ENCODE assay signal across 1 cellular context in the genomic region with DNA sequence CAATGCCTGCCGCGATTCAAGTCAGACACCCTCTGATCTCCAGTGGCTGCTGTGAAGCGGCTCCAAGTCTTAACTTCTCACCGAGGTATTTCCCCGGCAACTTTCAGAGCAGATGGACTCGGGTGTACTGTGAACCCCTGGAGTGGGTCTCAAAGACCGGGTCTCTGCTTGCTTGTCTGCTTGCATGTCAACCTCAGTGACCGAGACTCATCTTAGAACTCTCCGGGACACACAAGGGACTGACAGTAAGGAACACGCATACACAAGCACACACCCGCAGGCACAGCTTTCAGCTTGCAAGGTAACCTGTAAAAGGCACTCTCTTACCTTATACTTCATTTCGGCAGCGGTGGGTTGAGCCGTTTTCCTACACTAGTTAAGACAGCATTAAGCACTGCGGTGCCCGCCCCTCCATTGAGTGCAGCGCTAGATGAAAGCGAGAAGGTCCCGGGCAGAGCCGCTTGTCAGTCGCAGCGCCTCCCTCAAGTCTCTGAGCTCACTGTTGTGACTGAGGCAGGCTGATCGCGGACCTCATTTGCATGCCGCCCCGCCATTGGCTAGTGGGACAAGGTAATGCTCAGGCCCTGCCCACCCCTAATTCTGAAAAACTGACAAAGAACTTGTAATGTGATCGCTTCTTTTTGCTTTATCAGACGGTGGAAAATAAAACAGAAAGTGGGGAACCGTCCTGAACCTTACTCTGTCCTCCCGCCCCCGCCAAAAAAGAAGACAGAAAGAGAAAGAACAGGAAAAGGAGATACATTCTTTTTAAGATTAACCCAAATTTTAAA.
A peak's percentile ranks its signal among the peaks of the same experiment; 100 is the strongest.
TF ChIP-seq lines count a peak whose summit lies in the region.

A gene with protein sequence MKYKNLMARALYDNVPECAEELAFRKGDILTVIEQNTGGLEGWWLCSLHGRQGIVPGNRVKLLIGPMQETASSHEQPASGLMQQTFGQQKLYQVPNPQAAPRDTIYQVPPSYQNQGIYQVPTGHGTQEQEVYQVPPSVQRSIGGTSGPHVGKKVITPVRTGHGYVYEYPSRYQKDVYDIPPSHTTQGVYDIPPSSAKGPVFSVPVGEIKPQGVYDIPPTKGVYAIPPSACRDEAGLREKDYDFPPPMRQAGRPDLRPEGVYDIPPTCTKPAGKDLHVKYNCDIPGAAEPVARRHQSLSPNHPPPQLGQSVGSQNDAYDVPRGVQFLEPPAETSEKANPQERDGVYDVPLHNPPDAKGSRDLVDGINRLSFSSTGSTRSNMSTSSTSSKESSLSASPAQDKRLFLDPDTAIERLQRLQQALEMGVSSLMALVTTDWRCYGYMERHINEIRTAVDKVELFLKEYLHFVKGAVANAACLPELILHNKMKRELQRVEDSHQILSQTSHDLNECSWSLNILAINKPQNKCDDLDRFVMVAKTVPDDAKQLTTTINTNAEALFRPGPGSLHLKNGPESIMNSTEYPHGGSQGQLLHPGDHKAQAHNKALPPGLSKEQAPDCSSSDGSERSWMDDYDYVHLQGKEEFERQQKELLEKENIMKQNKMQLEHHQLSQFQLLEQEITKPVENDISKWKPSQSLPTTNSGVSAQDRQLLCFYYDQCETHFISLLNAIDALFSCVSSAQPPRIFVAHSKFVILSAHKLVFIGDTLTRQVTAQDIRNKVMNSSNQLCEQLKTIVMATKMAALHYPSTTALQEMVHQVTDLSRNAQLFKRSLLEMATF (minus strand): TSS at position 492 of the 791 bp plus-strand sequence. CDS start 153 bp downstream, at position 339.

TF ChIP-seq in HepG2, 621 proteins besides CTCF, POLR2A, EP300 and RAD21 (continued from another document and continues in another):
- TF ChIP-seq, protein P1, sequence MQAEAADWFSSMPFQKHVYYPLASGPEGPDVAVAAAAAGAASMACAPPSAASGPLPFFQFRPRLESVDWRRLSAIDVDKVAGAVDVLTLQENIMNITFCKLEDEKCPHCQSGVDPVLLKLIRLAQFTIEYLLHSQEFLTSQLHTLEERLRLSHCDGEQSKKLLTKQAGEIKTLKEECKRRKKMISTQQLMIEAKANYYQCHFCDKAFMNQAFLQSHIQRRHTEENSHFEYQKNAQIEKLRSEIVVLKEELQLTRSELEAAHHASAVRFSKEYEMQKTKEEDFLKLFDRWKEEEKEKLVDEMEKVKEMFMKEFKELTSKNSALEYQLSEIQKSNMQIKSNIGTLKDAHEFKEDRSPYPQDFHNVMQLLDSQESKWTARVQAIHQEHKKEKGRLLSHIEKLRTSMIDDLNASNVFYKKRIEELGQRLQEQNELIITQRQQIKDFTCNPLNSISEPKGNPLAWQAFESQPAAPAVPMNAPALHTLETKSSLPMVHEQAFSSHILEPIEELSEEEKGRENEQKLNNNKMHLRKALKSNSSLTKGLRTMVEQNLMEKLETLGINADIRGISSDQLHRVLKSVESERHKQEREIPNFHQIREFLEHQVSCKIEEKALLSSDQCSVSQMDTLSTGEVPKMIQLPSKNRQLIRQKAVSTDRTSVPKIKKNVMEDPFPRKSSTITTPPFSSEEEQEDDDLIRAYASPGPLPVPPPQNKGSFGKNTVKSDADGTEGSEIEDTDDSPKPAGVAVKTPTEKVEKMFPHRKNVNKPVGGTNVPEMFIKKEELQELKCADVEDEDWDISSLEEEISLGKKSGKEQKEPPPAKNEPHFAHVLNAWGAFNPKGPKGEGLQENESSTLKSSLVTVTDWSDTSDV (CRISPR knock-in tag; IDR thresholded peaks at IDR 0.05) = no peak
- TF ChIP-seq, protein P2, sequence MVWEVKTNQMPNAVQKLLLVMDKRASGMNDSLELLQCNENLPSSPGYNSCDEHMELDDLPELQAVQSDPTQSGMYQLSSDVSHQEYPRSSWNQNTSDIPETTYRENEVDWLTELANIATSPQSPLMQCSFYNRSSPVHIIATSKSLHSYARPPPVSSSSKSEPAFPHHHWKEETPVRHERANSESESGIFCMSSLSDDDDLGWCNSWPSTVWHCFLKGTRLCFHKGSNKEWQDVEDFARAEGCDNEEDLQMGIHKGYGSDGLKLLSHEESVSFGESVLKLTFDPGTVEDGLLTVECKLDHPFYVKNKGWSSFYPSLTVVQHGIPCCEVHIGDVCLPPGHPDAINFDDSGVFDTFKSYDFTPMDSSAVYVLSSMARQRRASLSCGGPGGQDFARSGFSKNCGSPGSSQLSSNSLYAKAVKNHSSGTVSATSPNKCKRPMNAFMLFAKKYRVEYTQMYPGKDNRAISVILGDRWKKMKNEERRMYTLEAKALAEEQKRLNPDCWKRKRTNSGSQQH (CRISPR knock-in tag; IDR thresholded peaks at IDR 0.05; ENCODE audit: low read depth) = peak; percentile 96; the same call in 1 of the 2 replicates
- TF ChIP-seq STAG1 (CRISPR knock-in tag; IDR thresholded peaks at IDR 0.05) (peak; percentile 59), ZNF343 (CRISPR knock-in tag; IDR thresholded peaks at IDR 0.05) (no peak), ZNF431 (CRISPR knock-in tag; IDR thresholded peaks at IDR 0.05; ENCODE audit: borderline replicate concordance, low read depth) (peak; percentile 33; the same call in 1 of the 2 replicates), ZSCAN30 (CRISPR knock-in tag; IDR thresholded peaks at IDR 0.05) (peak; percentile 84; the same call in 1 of the 2 replicates), SCMH1 (CRISPR knock-in tag; IDR thresholded peaks at IDR 0.05; ENCODE audit: borderline replicate concordance) (no peak), SRY (CRISPR knock-in tag; IDR thresholded peaks at IDR 0.05) (peak; percentile 76; the same call in 1 of the 2 replicates), NR3C1 (CRISPR knock-in tag; IDR thresholded peaks at IDR 0.05) (no peak), SP1 (IDR thresholded peaks at IDR 0.05) (no peak), SP1 (CRISPR knock-in tag; IDR thresholded peaks at IDR 0.05) (peak; percentile 64; the same call in 1 of the 2 replicates), ZNF619 (CRISPR knock-in tag; IDR thresholded peaks at IDR 0.05) (peak; percentile 63; the same call in 1 of the 2 replicates), GTF3A (CRISPR knock-in tag; conservative IDR thresholded peaks at IDR 0.05) (no peak), ZBTB3 (CRISPR knock-in tag; IDR thresholded peaks at IDR 0.05; ENCODE audit: borderline replicate concordance, low read depth) (no peak), TBL1XR1 (IDR thresholded peaks at IDR 0.05; ENCODE audit: borderline replicate concordance, low read length, partially characterized antibody) (peak; percentile 27), ZNF790 (CRISPR knock-in tag; IDR thresholded peaks at IDR 0.05; ENCODE audit: borderline replicate concordance) (no peak; the same call in 1 of the 2 replicates), HOXA3 (CRISPR knock-in tag; IDR thresholded peaks at IDR 0.05) (peak; percentile 75), NR2F6 (IDR thresholded peaks at IDR 0.05) (0 out of 2 replicates have a peak, but pooled peaks have one; percentile 29), NR2F6 (CRISPR knock-in tag; IDR thresholded peaks at IDR 0.05) (peak; percentile 70; the same call in 1 of the 2 replicates), ATM (IDR thresholded peaks at IDR 0.05; ENCODE audit: borderline replicate concordance) (no peak), HNRNPK (IDR thresholded peaks at IDR 0.05; ENCODE audit: low read depth, low read length, poor library complexity, severe bottlenecking) (no peak), POLR2AphosphoS2 (IDR thresholded peaks at IDR 0.05; ENCODE audit: low read depth, low read length) (peak; percentile 96), FIP1L1 (IDR thresholded peaks at IDR 0.05; ENCODE audit: borderline replicate concordance, insufficient read depth, low read depth, low read length) (no peak), MLLT10 (CRISPR knock-in tag; IDR thresholded peaks at IDR 0.05) (peak; percentile 44; the same call in 1 of the 2 replicates), HES4 (CRISPR knock-in tag; IDR thresholded peaks at IDR 0.05; ENCODE audit: borderline replicate concordance) (0 out of 2 replicates have a peak, but pooled peaks have one; percentile 34), PITX1 (CRISPR knock-in tag; IDR thresholded peaks at IDR 0.05) (peak; percentile 66; the same call in 1 of the 2 replicates), YEATS2 (CRISPR knock-in tag; IDR thresholded peaks at IDR 0.05; ENCODE audit: borderline replicate concordance) (no peak), ZNF180 (CRISPR knock-in tag; IDR thresholded peaks at IDR 0.05; ENCODE audit: borderline replicate concordance, low read depth) (no peak), ZNF841 (CRISPR knock-in tag; IDR thresholded peaks at IDR 0.05; ENCODE audit: borderline replicate concordance) (no peak; the same call in 1 of the 2 replicates)
- TF ChIP-seq, protein P3, sequence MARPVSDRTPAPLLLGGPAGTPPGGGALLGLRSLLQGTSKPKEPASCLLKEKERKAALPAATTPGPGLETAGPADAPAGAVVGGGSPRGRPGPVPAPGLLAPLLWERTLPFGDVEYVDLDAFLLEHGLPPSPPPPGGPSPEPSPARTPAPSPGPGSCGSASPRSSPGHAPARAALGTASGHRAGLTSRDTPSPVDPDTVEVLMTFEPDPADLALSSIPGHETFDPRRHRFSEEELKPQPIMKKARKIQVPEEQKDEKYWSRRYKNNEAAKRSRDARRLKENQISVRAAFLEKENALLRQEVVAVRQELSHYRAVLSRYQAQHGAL (CRISPR knock-in tag; IDR thresholded peaks at IDR 0.05; ENCODE audit: not compliant biosample characterization) = peak; percentile 62
- TF ChIP-seq, protein P4, sequence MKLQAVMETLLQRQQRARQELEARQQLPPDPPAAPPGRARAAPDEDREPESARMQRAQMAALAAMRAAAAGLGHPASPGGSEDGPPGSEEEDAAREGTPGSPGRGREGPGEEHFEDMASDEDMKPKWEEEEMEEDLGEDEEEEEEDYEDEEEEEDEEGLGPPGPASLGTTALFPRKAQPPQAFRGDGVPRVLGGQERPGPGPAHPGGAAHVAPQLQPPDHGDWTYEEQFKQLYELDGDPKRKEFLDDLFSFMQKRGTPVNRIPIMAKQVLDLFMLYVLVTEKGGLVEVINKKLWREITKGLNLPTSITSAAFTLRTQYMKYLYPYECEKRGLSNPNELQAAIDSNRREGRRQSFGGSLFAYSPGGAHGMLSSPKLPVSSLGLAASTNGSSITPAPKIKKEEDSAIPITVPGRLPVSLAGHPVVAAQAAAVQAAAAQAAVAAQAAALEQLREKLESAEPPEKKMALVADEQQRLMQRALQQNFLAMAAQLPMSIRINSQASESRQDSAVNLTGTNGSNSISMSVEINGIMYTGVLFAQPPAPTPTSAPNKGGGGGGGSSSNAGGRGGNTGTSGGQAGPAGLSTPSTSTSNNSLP (IDR thresholded peaks at IDR 0.05; ENCODE audit: low read depth, low read length) = peak; percentile 49; the same call in 1 of the 2 replicates
- TF ChIP-seq, protein P5, sequence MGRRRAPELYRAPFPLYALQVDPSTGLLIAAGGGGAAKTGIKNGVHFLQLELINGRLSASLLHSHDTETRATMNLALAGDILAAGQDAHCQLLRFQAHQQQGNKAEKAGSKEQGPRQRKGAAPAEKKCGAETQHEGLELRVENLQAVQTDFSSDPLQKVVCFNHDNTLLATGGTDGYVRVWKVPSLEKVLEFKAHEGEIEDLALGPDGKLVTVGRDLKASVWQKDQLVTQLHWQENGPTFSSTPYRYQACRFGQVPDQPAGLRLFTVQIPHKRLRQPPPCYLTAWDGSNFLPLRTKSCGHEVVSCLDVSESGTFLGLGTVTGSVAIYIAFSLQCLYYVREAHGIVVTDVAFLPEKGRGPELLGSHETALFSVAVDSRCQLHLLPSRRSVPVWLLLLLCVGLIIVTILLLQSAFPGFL (CRISPR knock-in tag; IDR thresholded peaks at IDR 0.05) = no peak
- TF ChIP-seq, protein P6, sequence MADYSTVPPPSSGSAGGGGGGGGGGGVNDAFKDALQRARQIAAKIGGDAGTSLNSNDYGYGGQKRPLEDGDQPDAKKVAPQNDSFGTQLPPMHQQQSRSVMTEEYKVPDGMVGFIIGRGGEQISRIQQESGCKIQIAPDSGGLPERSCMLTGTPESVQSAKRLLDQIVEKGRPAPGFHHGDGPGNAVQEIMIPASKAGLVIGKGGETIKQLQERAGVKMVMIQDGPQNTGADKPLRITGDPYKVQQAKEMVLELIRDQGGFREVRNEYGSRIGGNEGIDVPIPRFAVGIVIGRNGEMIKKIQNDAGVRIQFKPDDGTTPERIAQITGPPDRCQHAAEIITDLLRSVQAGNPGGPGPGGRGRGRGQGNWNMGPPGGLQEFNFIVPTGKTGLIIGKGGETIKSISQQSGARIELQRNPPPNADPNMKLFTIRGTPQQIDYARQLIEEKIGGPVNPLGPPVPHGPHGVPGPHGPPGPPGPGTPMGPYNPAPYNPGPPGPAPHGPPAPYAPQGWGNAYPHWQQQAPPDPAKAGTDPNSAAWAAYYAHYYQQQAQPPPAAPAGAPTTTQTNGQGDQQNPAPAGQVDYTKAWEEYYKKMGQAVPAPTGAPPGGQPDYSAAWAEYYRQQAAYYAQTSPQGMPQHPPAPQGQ (CRISPR knock-in tag; IDR thresholded peaks at IDR 0.05; ENCODE audit: borderline replicate concordance) = no peak
- TF ChIP-seq, protein P7, sequence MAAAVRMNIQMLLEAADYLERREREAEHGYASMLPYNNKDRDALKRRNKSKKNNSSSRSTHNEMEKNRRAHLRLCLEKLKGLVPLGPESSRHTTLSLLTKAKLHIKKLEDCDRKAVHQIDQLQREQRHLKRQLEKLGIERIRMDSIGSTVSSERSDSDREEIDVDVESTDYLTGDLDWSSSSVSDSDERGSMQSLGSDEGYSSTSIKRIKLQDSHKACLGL (CRISPR knock-in tag; IDR thresholded peaks at IDR 0.05) = peak; percentile 81
- TF ChIP-seq, protein P8, sequence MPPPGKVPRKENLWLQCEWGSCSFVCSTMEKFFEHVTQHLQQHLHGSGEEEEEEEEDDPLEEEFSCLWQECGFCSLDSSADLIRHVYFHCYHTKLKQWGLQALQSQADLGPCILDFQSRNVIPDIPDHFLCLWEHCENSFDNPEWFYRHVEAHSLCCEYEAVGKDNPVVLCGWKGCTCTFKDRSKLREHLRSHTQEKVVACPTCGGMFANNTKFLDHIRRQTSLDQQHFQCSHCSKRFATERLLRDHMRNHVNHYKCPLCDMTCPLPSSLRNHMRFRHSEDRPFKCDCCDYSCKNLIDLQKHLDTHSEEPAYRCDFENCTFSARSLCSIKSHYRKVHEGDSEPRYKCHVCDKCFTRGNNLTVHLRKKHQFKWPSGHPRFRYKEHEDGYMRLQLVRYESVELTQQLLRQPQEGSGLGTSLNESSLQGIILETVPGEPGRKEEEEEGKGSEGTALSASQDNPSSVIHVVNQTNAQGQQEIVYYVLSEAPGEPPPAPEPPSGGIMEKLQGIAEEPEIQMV (CRISPR knock-in tag; IDR thresholded peaks at IDR 0.05; ENCODE audit: low read depth) = peak; percentile 56; the same call in 1 of the 2 replicates
- TF ChIP-seq, protein P9, sequence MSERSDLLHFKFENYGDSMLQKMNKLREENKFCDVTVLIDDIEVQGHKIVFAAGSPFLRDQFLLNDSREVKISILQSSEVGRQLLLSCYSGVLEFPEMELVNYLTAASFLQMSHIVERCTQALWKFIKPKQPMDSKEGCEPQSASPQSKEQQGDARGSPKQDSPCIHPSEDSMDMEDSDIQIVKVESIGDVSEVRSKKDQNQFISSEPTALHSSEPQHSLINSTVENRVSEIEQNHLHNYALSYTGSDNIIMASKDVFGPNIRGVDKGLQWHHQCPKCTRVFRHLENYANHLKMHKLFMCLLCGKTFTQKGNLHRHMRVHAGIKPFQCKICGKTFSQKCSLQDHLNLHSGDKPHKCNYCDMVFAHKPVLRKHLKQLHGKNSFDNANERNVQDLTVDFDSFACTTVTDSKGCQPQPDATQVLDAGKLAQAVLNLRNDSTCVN (CRISPR knock-in tag; IDR thresholded peaks at IDR 0.05; ENCODE audit: borderline replicate concordance) = peak; percentile 70; the same call in 1 of the 2 replicates
- TF ChIP-seq, protein P10, sequence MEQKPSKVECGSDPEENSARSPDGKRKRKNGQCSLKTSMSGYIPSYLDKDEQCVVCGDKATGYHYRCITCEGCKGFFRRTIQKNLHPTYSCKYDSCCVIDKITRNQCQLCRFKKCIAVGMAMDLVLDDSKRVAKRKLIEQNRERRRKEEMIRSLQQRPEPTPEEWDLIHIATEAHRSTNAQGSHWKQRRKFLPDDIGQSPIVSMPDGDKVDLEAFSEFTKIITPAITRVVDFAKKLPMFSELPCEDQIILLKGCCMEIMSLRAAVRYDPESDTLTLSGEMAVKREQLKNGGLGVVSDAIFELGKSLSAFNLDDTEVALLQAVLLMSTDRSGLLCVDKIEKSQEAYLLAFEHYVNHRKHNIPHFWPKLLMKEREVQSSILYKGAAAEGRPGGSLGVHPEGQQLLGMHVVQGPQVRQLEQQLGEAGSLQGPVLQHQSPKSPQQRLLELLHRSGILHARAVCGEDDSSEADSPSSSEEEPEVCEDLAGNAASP (CRISPR knock-in tag; IDR thresholded peaks at IDR 0.05; ENCODE audit: borderline replicate concordance) = peak; percentile 11; the same call in 1 of the 2 replicates
